Comparison of ENCODE assay signal across 20 cellular contexts in the genomic region with DNA sequence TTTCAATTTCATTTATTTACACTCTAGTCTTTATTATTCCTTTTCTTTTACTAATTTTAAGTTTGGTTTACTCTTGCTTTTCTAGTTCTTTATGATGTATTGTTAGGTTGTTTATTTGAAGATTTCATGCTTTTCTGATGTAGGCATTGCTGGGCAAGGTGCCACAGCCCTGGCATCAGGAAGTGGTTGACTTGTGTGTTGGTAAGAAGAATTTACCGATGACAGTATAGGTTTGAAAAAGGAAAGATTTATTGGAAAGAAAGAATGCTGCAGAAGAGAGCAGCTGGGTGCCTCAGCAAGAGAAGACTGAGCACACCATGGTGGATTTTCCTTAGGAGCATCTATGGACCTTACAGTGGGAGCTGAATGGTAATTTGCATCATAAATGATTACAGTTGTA.
A peak's percentile ranks its signal among the peaks of the same experiment; 100 is the strongest.
DNase-seq lines count a peak whose midpoint lies in the region; ATAC-seq lines count a peak whose summit lies in the region.
"Had no signal": no experiment of that assay in that cellular context is flagged by ENCODE, and none has a peak within 500 bp of the region (broad histone marks: within the 10 kb centered on the region; RNA-seq: fewer than 3 reads in every experiment).

No MANE protein-coding gene starts in this region.

- H3K36me3 Mint-ChIP-seq in activated CD4-positive, alpha-beta T cell treated with anti-CD3 and anti-CD28 coated beads for 36 hours (ENCODE audit: low read depth) = peaks cover 2% of the 10 kb centered on the region
- H3K36me3 Mint-ChIP-seq in activated naive CD8-positive, alpha-beta T cell treated with anti-CD3 and anti-CD28 coated beads for 36 hours = peaks cover 22% of the 10 kb centered on the region
- H3K36me3 Mint-ChIP-seq: type B pancreatic cell had no signal

- no peak for DNase-seq in activated CD4-positive, alpha-beta T cell treated with anti-CD3 and anti-CD28 coated beads for 36 hours
- DNase-seq in activated CD4-positive, alpha-beta T cell treated with anti-CD3 and anti-CD28 coated beads for 4 hours = no peak
- DNase-seq in stimulated activated naive CD4-positive, alpha-beta T cell (lab: John Stamatoyannopoulos, UW) = peak in 5 of 6 experiments; percentile 3 to 59 (median 39)
- no peak for DNase-seq in stimulated activated naive CD4-positive, alpha-beta T cell treated with Interleukin-2 at 50 U/mL for 16 hours (lab: John Stamatoyannopoulos, UW)
- no peak for DNase-seq in activated naive CD8-positive, alpha-beta T cell treated with anti-CD3 and anti-CD28 coated beads for 36 hours
- no peak for DNase-seq in stimulated activated naive CD8-positive, alpha-beta T cell treated with anti-CD3 and anti-CD28 coated beads, Interleukin-15, amount 100 ng/mL, for 72 hours
- no peak for DNase-seq in GDM1 (lab: John Stamatoyannopoulos, UW)
- DNase-seq: activated CD4-positive, CD25-positive, alpha-beta regulatory T cell treated with anti-CD3 and anti-CD28 coated beads, Interleukin-2, amount 50 U/mL, for 72 hours; AML-193; GOT3; head of caudate nucleus; NCI-H1105; NCI-H2029 treated with DMSO at 0.1 percent for 48 hours; NCI-H345; NCI-H774; occipital lobe; stimulated activated CD4-positive, alpha-beta T cell treated with anti-CD3 and anti-CD28 coated beads, Interleukin-4, amount 100 ng/mL, for 1 hour had no signal

- POLR2A ChIA-PET in activated CD4-positive, alpha-beta T cell treated with anti-CD3 and anti-CD28 coated beads for 36 hours (lab: Charles Lee) = no interaction called here

- intact Hi-C loops in activated CD4-positive, alpha-beta T cell treated with anti-CD3 and anti-CD28 coated beads for 36 hours (cut with DNase I, micrococcal nuclease) = no loop called here

- peaks cover 38% of the 10 kb centered on the region for H3K4me1 Mint-ChIP-seq in activated CD4-positive, alpha-beta T cell treated with anti-CD3 and anti-CD28 coated beads for 36 hours
- H3K4me1 Mint-ChIP-seq in activated naive CD8-positive, alpha-beta T cell treated with anti-CD3 and anti-CD28 coated beads for 36 hours = peaks cover 41% of the 10 kb centered on the region
- H3K4me1 Mint-ChIP-seq in stimulated activated naive CD8-positive, alpha-beta T cell treated with anti-CD3 and anti-CD28 coated beads, Interleukin-15, amount 100 ng/mL, for 72 hours = peaks cover 41% of the 10 kb centered on the region

- no peaks in the 10 kb centered on the region for H3K9me3 Mint-ChIP-seq in activated CD4-positive, alpha-beta T cell treated with anti-CD3 and anti-CD28 coated beads for 36 hours (ENCODE audit: low read depth)
- H3K9me3 Mint-ChIP-seq in activated naive CD8-positive, alpha-beta T cell treated with anti-CD3 and anti-CD28 coated beads for 36 hours = peaks cover 5% of the 10 kb centered on the region
- peaks cover 0 to 2% of the 10 kb centered on the region in 2 donors for H3K9me3 Mint-ChIP-seq in stimulated activated naive CD8-positive, alpha-beta T cell treated with anti-CD3 and anti-CD28 coated beads, Interleukin-15, amount 100 ng/mL, for 72 hours

- peak overlapping the region; percentile 80 for H3K27ac Mint-ChIP-seq in activated CD4-positive, alpha-beta T cell treated with anti-CD3 and anti-CD28 coated beads for 36 hours
- peak overlapping the region; percentile 84 for H3K27ac Mint-ChIP-seq in activated naive CD8-positive, alpha-beta T cell treated with anti-CD3 and anti-CD28 coated beads for 36 hours
- H3K27ac Mint-ChIP-seq in stimulated activated naive CD8-positive, alpha-beta T cell treated with anti-CD3 and anti-CD28 coated beads, Interleukin-15, amount 100 ng/mL, for 72 hours = peak overlapping the region in 1 of 2 donors; percentile 80
- H3K27ac Mint-ChIP-seq: dendritic cell treated with granulocyte-macrophage colony-stimulating factor and Interleukin-4, amounts not matched to agents 40 ng/mL and 50 ng/mL, for 4 days; type B pancreatic cell had no signal

- CTCF ChIA-PET in activated CD4-positive, alpha-beta T cell treated with anti-CD3 and anti-CD28 coated beads for 36 hours (lab: Charles Lee) = no interaction called here

- H3K4me3 Mint-ChIP-seq in activated CD4-positive, alpha-beta T cell treated with anti-CD3 and anti-CD28 coated beads for 36 hours = peak overlapping the region; percentile 60
- peak overlapping the region; percentile 37 for H3K4me3 Mint-ChIP-seq in activated naive CD8-positive, alpha-beta T cell treated with anti-CD3 and anti-CD28 coated beads for 36 hours
- peak overlapping the region; percentile 52 to 77 for H3K4me3 Mint-ChIP-seq in stimulated activated naive CD8-positive, alpha-beta T cell treated with anti-CD3 and anti-CD28 coated beads, Interleukin-15, amount 100 ng/mL, for 72 hours
- H3K4me3 Mint-ChIP-seq: dendritic cell treated with granulocyte-macrophage colony-stimulating factor and Interleukin-4, amounts not matched to agents 40 ng/mL and 50 ng/mL, for 4 days; type B pancreatic cell had no signal

- H3K27me3 Mint-ChIP-seq in activated CD4-positive, alpha-beta T cell treated with anti-CD3 and anti-CD28 coated beads for 36 hours = no peaks in the 10 kb centered on the region
- H3K27me3 Mint-ChIP-seq in activated naive CD8-positive, alpha-beta T cell treated with anti-CD3 and anti-CD28 coated beads for 36 hours = no peaks in the 10 kb centered on the region
- H3K27me3 Mint-ChIP-seq in stimulated activated naive CD8-positive, alpha-beta T cell treated with anti-CD3 and anti-CD28 coated beads, Interleukin-15, amount 100 ng/mL, for 72 hours = no peaks in the 10 kb centered on the region
- H3K27me3 Mint-ChIP-seq: dendritic cell treated with granulocyte-macrophage colony-stimulating factor and Interleukin-4, amounts not matched to agents 40 ng/mL and 50 ng/mL, for 4 days; type B pancreatic cell had no signal

- no peak for ATAC-seq in activated CD4-positive, alpha-beta T cell treated with anti-CD3 and anti-CD28 coated beads for 36 hours
- ATAC-seq in stimulated activated naive CD8-positive, alpha-beta T cell treated with anti-CD3 and anti-CD28 coated beads, Interleukin-15, amount 100 ng/mL, for 72 hours = no peak
- ATAC-seq in HG03196 (IDR thresholded peaks at IDR 0.05; ENCODE audit: unreplicated experiment) = no peak

Comparison
In these comparisons a context has a peak if more than half of its experiments do, and no peak if none do; other contexts are left out.
1. DNase-seq: peak in stimulated activated naive CD4-positive, alpha-beta T cell (5 of 6); none in activated CD4-positive, alpha-beta T cell treated with anti-CD3 and anti-CD28 coated beads for 36 hours (single experiment), activated CD4-positive, alpha-beta T cell treated with anti-CD3 and anti-CD28 coated beads for 4 hours (0 of 2), stimulated activated naive CD4-positive, alpha-beta T cell treated with Interleukin-2 at 50 U/mL for 16 hours (single experiment), activated naive CD8-positive, alpha-beta T cell treated with anti-CD3 and anti-CD28 coated beads for 36 hours (single experiment), stimulated activated naive CD8-positive, alpha-beta T cell treated with anti-CD3 and anti-CD28 coated beads, Interleukin-15, amount 100 ng/mL, for 72 hours (0 of 2) and GDM1 (single experiment).
2. Peak in every context shown above with its lines, with median percentiles within 50 percentile points of each other: H3K4me3 Mint-ChIP-seq.